ENCODE assay signal across 10 cellular contexts in genomic region chr10:124339951-124340760, GRCh38.
DNase-seq lines count a peak whose midpoint lies in the region; ATAC-seq and TF ChIP-seq lines count a peak whose summit lies in the region.
"Had no signal": no experiment of that assay in that cellular context is flagged by ENCODE, and none has a peak within 500 bp of the region (broad histone marks: within the 10 kb centered on the region; RNA-seq: fewer than 3 reads in every experiment).

No MANE protein-coding gene starts in this region.

- peak overlapping the region; percentile 87 for H3K27ac ChIP-seq in BLaER1
- H3K27ac ChIP-seq in coronary artery: peak overlapping the region; percentile 67 to 68
- H3K27ac ChIP-seq: neutrophil had no signal

- peaks cover 73% of the 10 kb centered on the region for H3K4me1 ChIP-seq in BLaER1

- H3K9me3 ChIP-seq in BLaER1: peaks cover 16% of the 10 kb centered on the region
- H3K9me3 ChIP-seq: neutrophil had no signal

- H3K27me3 ChIP-seq in BLaER1: no peaks in the 10 kb centered on the region

- H3K4me3 ChIP-seq in BLaER1 (peak overlapping the region; percentile 10; the same call in 1 of the 2 replicates), coronary artery (no peak overlapping the region)

- peak overlapping the region; percentile 67 for H3K9ac ChIP-seq in BLaER1

- ATAC-seq in GM18861 (IDR thresholded peaks at IDR 0.05; ENCODE audit: unreplicated experiment): no peak
- ATAC-seq in HG03442 (IDR thresholded peaks at IDR 0.05; ENCODE audit: unreplicated experiment): no peak

- H3K4me2 ChIP-seq in BLaER1: peak overlapping the region; percentile 93

- TF ChIP-seq CTCF in coronary artery (IDR thresholded peaks at IDR 0.05): no peak

- H4K20me1 ChIP-seq in BLaER1: no peaks in the 10 kb centered on the region

- peak; percentile 96 for DNase-seq in LHCN-M2 (ENCODE audit: low read depth)
- DNase-seq in coronary artery (ENCODE audit: low spot score): peak; percentile 88
- DNase-seq in non-pigmented ciliary epithelial cell (ENCODE audit: low read depth): peak; percentile 40
- DNase-seq in OCI-M2 (lab: John Stamatoyannopoulos, UW; ENCODE audit: unreplicated experiment): no peak
- no peak for DNase-seq in NCI-H146 (lab: John Stamatoyannopoulos, UW)
- DNase-seq: NCI-H2081 had no signal

- H3K36me3 ChIP-seq in BLaER1: no peaks in the 10 kb centered on the region
- H3K36me3 ChIP-seq: neutrophil had no signal

Comparison
In these comparisons a context has a peak if more than half of its experiments do, and no peak if none do; other contexts are left out.
1. DNase-seq: peak in LHCN-M2 (single experiment), coronary artery (single experiment) and non-pigmented ciliary epithelial cell (single experiment); none in OCI-M2 (single experiment) and NCI-H146 (single experiment).